Comparison of ENCODE assay signal across 9 cellular contexts in the genomic region with DNA sequence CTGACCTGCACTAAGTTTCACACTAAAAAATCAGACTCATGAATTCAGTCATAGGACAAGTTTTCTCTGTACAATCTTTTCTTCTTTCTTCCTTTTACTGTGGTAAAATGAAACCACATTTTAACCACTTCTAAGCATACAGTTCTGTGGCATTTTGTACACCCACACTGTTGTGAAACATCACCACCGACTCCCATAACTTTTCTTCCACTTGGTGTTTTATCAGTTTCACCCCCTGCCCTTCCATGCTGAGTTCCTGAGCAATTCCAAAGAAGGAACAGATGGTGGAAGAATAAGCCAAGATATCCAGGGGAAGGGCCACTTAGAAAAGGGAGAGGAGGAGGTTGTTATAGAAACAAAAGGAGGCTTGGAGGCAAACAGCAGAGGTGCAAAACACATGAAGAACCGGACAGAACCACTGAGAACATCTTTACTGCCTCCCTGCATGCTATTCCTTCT. TPM values are rescaled to one million over a fixed set of nuclear protein-coding genes. Genes with fewer than 3 reads are reported as not detected.
DNase-seq lines count a peak whose midpoint lies in the region; ATAC-seq and TF ChIP-seq lines count a peak whose summit lies in the region.
"Had no signal": no experiment of that assay in that cellular context is flagged by ENCODE, and none has a peak within 500 bp of the region (broad histone marks: within the 10 kb centered on the region; RNA-seq: fewer than 3 reads in every experiment).

No MANE protein-coding gene starts in this region.

- peak; percentile 95 for ATAC-seq in GM21381 (IDR thresholded peaks at IDR 0.05; ENCODE audit: unreplicated experiment)
- peak; percentile 95 for ATAC-seq in HG03558 (IDR thresholded peaks at IDR 0.05; ENCODE audit: extremely low read depth, unreplicated experiment)

- peak overlapping the region; percentile 1 for H3K27ac Mint-ChIP-seq in chondrocyte (ENCODE audit: unreplicated experiment)

- no peak for TF ChIP-seq CTCF in GM12865 (IDR thresholded peaks at IDR 0.05; ENCODE audit: insufficient read depth, low read depth, low read length, missing control alignments)
- peak; percentile 9 for TF ChIP-seq CTCF in chondrocyte (IDR thresholded peaks at IDR 0.05)

- peaks cover 11% of the 10 kb centered on the region for H3K4me1 Mint-ChIP-seq in chondrocyte (ENCODE audit: low read depth)

- no peaks in the 10 kb centered on the region for H3K9me3 Mint-ChIP-seq in chondrocyte (ENCODE audit: low read depth)

- peaks cover 19% of the 10 kb centered on the region for H3K36me3 Mint-ChIP-seq in chondrocyte (ENCODE audit: low read depth)

- no peak overlapping the region for H3K4me3 ChIP-seq in GM12865 (ENCODE audit: low read depth, low read length)
- H3K4me3 ChIP-seq: SK-N-MC had no signal

- DNase-seq in GM12865 (ENCODE audit: low read depth) (peak; percentile 69), chondrocyte (ENCODE audit: low spot score) (no peak), NCI-H774 (lab: John Stamatoyannopoulos, UW) (no peak), DMS79 (lab: John Stamatoyannopoulos, UW) (no peak), amniotic stem cell (lab: John Stamatoyannopoulos, UW) (no peak)
- DNase-seq in activated CD4-positive, alpha-beta T cell treated with anti-CD3 and anti-CD28 coated beads, Interleukin-2, amount 50 U/mL, for 4 hours: no peak

- no peaks in the 10 kb centered on the region for H3K27me3 Mint-ChIP-seq in chondrocyte (ENCODE audit: low read depth)

- H3K4me3 Mint-ChIP-seq in chondrocyte (ENCODE audit: unreplicated experiment): no peak overlapping the region

RNA-seq across cellular contexts. Expression of a gene that starts 22.6 kb away (rescaled TPM):
- 48.9 to 61.5 TPM (median 61.0 TPM) in 3 replicates for total RNA-seq in chondrocyte

RNA-seq across cellular contexts. Expression of a gene that starts 38.2 kb away (rescaled TPM):
- 48.5 to 53.1 TPM (median 50.1 TPM) in 3 replicates for total RNA-seq in chondrocyte

RNA-seq across cellular contexts. Expression of a gene that starts 43.8 kb away (rescaled TPM):
- 53.5 to 57.5 TPM (median 53.6 TPM) in 3 replicates for total RNA-seq in chondrocyte
